ENCODE assay signal across 8 cellular contexts in genomic region chrX:49270249-49270921, GRCh38. TPM values are rescaled to one million over a fixed set of nuclear protein-coding genes. Genes with fewer than 3 reads are reported as not detected.
A peak's percentile ranks its signal among the peaks of the same experiment; 100 is the strongest.
DNase-seq lines count a peak whose midpoint lies in the region; ATAC-seq and TF ChIP-seq lines count a peak whose summit lies in the region.

No MANE protein-coding gene starts in this region.

- peak overlapping the region; percentile 89 to 98 for H3K18ac ChIP-seq in mesenchymal stem cell (ENCODE audit: low read depth in 1 of 2, low read length in 2 of 2)

- H3K27me3 ChIP-seq in mesenchymal stem cell (ENCODE audit: control insufficient read depth in 1 of 2, insufficient read depth in 1 of 2, low read length in 2 of 2) = peaks cover 0 to 4% of the 10 kb centered on the region in 2 experiments
- H3K27me3 ChIP-seq in upper lobe of left lung = no peaks in the 10 kb centered on the region

- H3K23ac ChIP-seq in mesenchymal stem cell (ENCODE audit: low read length in 2 of 2) = no peak overlapping the region

- peak overlapping the region; percentile 34 for H2BK120ac ChIP-seq in mesenchymal stem cell (ENCODE audit: low read depth, low read length)

- H4K91ac ChIP-seq in mesenchymal stem cell (ENCODE audit: low read length) = peak overlapping the region; percentile 96

- H3K4me3 ChIP-seq in mesenchymal stem cell (ENCODE audit: insufficient read depth in 1 of 2, low read depth in 1 of 2, low read length in 2 of 2) = peak overlapping the region; percentile 82 to 86
- peak overlapping the region; percentile 23 to 85 (median 60) for H3K4me3 ChIP-seq in upper lobe of left lung

- no peak overlapping the region for H2AK5ac ChIP-seq in mesenchymal stem cell (ENCODE audit: low read length, severe bottlenecking)

- H3K36me3 ChIP-seq in mesenchymal stem cell (ENCODE audit: control insufficient read depth in 1 of 2, insufficient read depth in 2 of 2, low read depth in 1 of 2, low read length in 2 of 2) (peaks cover 0 to 7% of the 10 kb centered on the region in 2 experiments), upper lobe of left lung (no peaks in the 10 kb centered on the region)

- TF ChIP-seq CTCF in brain (conservative IDR thresholded peaks at IDR 0.05) = no peak
- TF ChIP-seq CTCF in upper lobe of left lung (IDR thresholded peaks at IDR 0.05) = no peak

- peak overlapping the region; percentile 94 for H3K9ac ChIP-seq in mesenchymal stem cell (ENCODE audit: low read length)

- TF ChIP-seq EP300 in upper lobe of left lung (IDR thresholded peaks at IDR 0.05) = no peak

- peak overlapping the region in 1 of 2 experiments; percentile 47 for H2BK12ac ChIP-seq in mesenchymal stem cell (ENCODE audit: low read length in 2 of 2)

- H3K4me3 Mint-ChIP-seq in activated T-cell treated with anti-CD3 and anti-CD28 coated beads, Interleukin-2, amount 50 U/mL, for 72 hours = peak overlapping the region; percentile 70 to 78
- peak overlapping the region; percentile 68 to 81 (median 78) for H3K4me3 Mint-ChIP-seq in brain

- H3K14ac ChIP-seq in mesenchymal stem cell (ENCODE audit: low read length in 2 of 2) = no peak overlapping the region

- no peak overlapping the region for H2BK5ac ChIP-seq in mesenchymal stem cell (ENCODE audit: low read depth, low read length, poor library complexity, severe bottlenecking)

- peak overlapping the region; percentile 81 for H3K27ac Mint-ChIP-seq in activated T-cell treated with anti-CD3 and anti-CD28 coated beads, Interleukin-2, amount 50 U/mL, for 72 hours
- H3K27ac Mint-ChIP-seq in brain = peak overlapping the region in 3 of 5 experiments; percentile 60 to 93 (median 85)

- H3K9me3 Mint-ChIP-seq in activated T-cell treated with anti-CD3 and anti-CD28 coated beads, Interleukin-2, amount 50 U/mL, for 72 hours = no peaks in the 10 kb centered on the region
- H3K9me3 Mint-ChIP-seq in brain = peaks cover 0 to 11% (median 3%) of the 10 kb centered on the region in 5 experiments

- no peak for TF ChIP-seq POLR2A in upper lobe of left lung (IDR thresholded peaks at IDR 0.05)

- peak overlapping the region; percentile 96 for H4K8ac ChIP-seq in mesenchymal stem cell (ENCODE audit: low read length)

- peaks cover 7 to 9% of the 10 kb centered on the region in 2 donors for H3K36me3 Mint-ChIP-seq in activated T-cell treated with anti-CD3 and anti-CD28 coated beads, Interleukin-2, amount 50 U/mL, for 72 hours (ENCODE audit: insufficient read depth in 2 of 2)
- no peaks in the 10 kb centered on the region for H3K36me3 Mint-ChIP-seq in brain

- H3K4ac ChIP-seq in mesenchymal stem cell (ENCODE audit: low read depth in 1 of 2, low read length in 2 of 2) = peak overlapping the region; percentile 60 to 95

- H3K9me3 ChIP-seq in mesenchymal stem cell (ENCODE audit: control insufficient read depth, low read length) (no peaks in the 10 kb centered on the region), upper lobe of left lung (peaks cover 0 to 7% (median 0%) of the 10 kb centered on the region in 4 donors)

- DNase-seq in activated T-cell treated with anti-CD3 and anti-CD28 coated beads, Interleukin-2, amount 50 U/mL, for 72 hours = no peak
- DNase-seq in activated T-cell treated with anti-CD3 and anti-CD28 coated beads, Interleukin-2, amount 50 U/mL, for 1 hour = no peak
- DNase-seq in mesenchymal stem cell = no peak
- peak in 1 of 2 donors; percentile 87 for DNase-seq in upper lobe of left lung
- no peak for DNase-seq in AML-193 (lab: John Stamatoyannopoulos, UW)

- H3K27me3 Mint-ChIP-seq in activated T-cell treated with anti-CD3 and anti-CD28 coated beads, Interleukin-2, amount 50 U/mL, for 72 hours (ENCODE audit: low read depth) = peaks cover 14% of the 10 kb centered on the region
- H3K27me3 Mint-ChIP-seq in brain = peaks cover 4% of the 10 kb centered on the region

- peaks cover 58% of the 10 kb centered on the region for H3K4me1 Mint-ChIP-seq in activated T-cell treated with anti-CD3 and anti-CD28 coated beads, Interleukin-2, amount 50 U/mL, for 72 hours (ENCODE audit: low read depth)
- peaks cover 43% of the 10 kb centered on the region for H3K4me1 Mint-ChIP-seq in brain

- H2BK15ac ChIP-seq in mesenchymal stem cell (ENCODE audit: low read depth, poor library complexity, severe bottlenecking) = no peak overlapping the region

- H3K27ac ChIP-seq in mesenchymal stem cell (ENCODE audit: low read length, poor library complexity, severe bottlenecking) = no peak overlapping the region
- peak overlapping the region; percentile 83 to 96 (median 93) for H3K27ac ChIP-seq in upper lobe of left lung

- H3K4me1 ChIP-seq in mesenchymal stem cell (ENCODE audit: control insufficient read depth, insufficient read depth, low read depth, low read length) (peaks cover 22% of the 10 kb centered on the region), upper lobe of left lung (peaks cover 7 to 30% (median 20%) of the 10 kb centered on the region in 4 donors)

- H3K4me2 ChIP-seq in mesenchymal stem cell (ENCODE audit: low read length, poor library complexity, severe bottlenecking) = peak overlapping the region; percentile 44

- WGBS in mesenchymal stem cell = 70% methylated on average over 49 of the region's 66 CpGs
- 75% methylated on average over 65 of the region's 66 CpGs; no CpG with 5 or more reads in 1 of the 2 donors for WGBS in upper lobe of left lung, 2 donors

- no peak overlapping the region for H2AFZ ChIP-seq in mesenchymal stem cell (ENCODE audit: low read depth, low read length)

- no peak for ATAC-seq in activated T-cell treated with anti-CD3 and anti-CD28 coated beads, Interleukin-2, amount 50 U/mL, for 72 hours (replicated peaks in 1 of 2)
- no peak for ATAC-seq in upper lobe of left lung (ENCODE audit: low FRiP score in 2 of 2)
- no peak for ATAC-seq in HG02938 (IDR thresholded peaks at IDR 0.05; ENCODE audit: unreplicated experiment)
- no peak for ATAC-seq in HG03378 (IDR thresholded peaks at IDR 0.05; ENCODE audit: unreplicated experiment)

- peaks cover 8% of the 10 kb centered on the region for H3K79me1 ChIP-seq in mesenchymal stem cell (replicated peaks; ENCODE audit: low read length, poor library complexity, severe bottlenecking)

RNA-seq across cellular contexts. Expression of gene PPP1R3F, which starts 0.8 kb away (rescaled TPM):
- total RNA-seq in activated T-cell treated with anti-CD3 and anti-CD28 coated beads, Interleukin-2, amount 50 U/mL, for 72 hours = 10 to 100 TPM in 1 of 2 donors, 1 to 10 TPM in 1; 9.8 to 16.1 TPM
- 16.5 TPM for polyA plus RNA-seq in brain (ENCODE audit: insufficient read depth, low read depth, low replicate concordance)
- polyA plus RNA-seq in mesenchymal stem cell (2013, experiment 1 of 2) = 2.2 TPM
- 1.3 TPM for polyA plus RNA-seq in mesenchymal stem cell (2013, experiment 2 of 2)
- 10 to 100 TPM in 2 of 6 donors, 1 to 10 TPM in 4; 3.3 to 14.9 (median 7.1) TPM for total RNA-seq in upper lobe of left lung

RNA-seq across cellular contexts. Expression of gene FOXP3, which starts 5.9 kb away (rescaled TPM):
- total RNA-seq in activated T-cell treated with anti-CD3 and anti-CD28 coated beads, Interleukin-2, amount 50 U/mL, for 72 hours = 10 to 100 TPM; 16.7 to 22.8 TPM
- polyA plus RNA-seq in brain (ENCODE audit: insufficient read depth, low read depth, low replicate concordance) = 0.73 TPM
- polyA plus RNA-seq in mesenchymal stem cell (2013, experiment 1 of 2) = 0.06 TPM
- polyA plus RNA-seq in mesenchymal stem cell (2013, experiment 2 of 2) = 0.04 TPM
- total RNA-seq in upper lobe of left lung = under 1 TPM in 2 of 6 donors, not detected in 4; 0.23 to 0.54 TPM

RNA-seq across cellular contexts. Expression of gene GAGE10, which starts 33.1 kb away (rescaled TPM):
- not detected for total RNA-seq in activated T-cell treated with anti-CD3 and anti-CD28 coated beads, Interleukin-2, amount 50 U/mL, for 72 hours
- not detected for polyA plus RNA-seq in brain (ENCODE audit: insufficient read depth, low read depth, low replicate concordance)
- not detected for polyA plus RNA-seq in mesenchymal stem cell (2013, experiment 1 of 2)
- not detected for polyA plus RNA-seq in mesenchymal stem cell (2013, experiment 2 of 2)
- not detected for total RNA-seq in upper lobe of left lung

RNA-seq across cellular contexts. Expression of gene CCDC22, which starts 35.1 kb away (rescaled TPM):
- 10 to 100 TPM; 24.5 to 27.2 TPM for total RNA-seq in activated T-cell treated with anti-CD3 and anti-CD28 coated beads, Interleukin-2, amount 50 U/mL, for 72 hours
- 27.5 TPM for polyA plus RNA-seq in brain (ENCODE audit: insufficient read depth, low read depth, low replicate concordance)
- 8.1 TPM for polyA plus RNA-seq in mesenchymal stem cell (2013, experiment 1 of 2)
- polyA plus RNA-seq in mesenchymal stem cell (2013, experiment 2 of 2) = 7.1 TPM
- total RNA-seq in upper lobe of left lung = 10 to 100 TPM in 5 of 6 donors, 1 to 10 TPM in 1; 9.9 to 22.0 (median 18.6) TPM

RNA-seq across cellular contexts. Expression of gene CACNA1F, which starts 37.2 kb away (rescaled TPM):
- total RNA-seq in activated T-cell treated with anti-CD3 and anti-CD28 coated beads, Interleukin-2, amount 50 U/mL, for 72 hours = 1 to 10 TPM; 3.4 to 4.1 TPM
- 1.4 TPM for polyA plus RNA-seq in brain (ENCODE audit: insufficient read depth, low read depth, low replicate concordance)
- polyA plus RNA-seq in mesenchymal stem cell (2013, experiment 1 of 2) = not detected
- not detected for polyA plus RNA-seq in mesenchymal stem cell (2013, experiment 2 of 2)
- total RNA-seq in upper lobe of left lung = 1 to 10 TPM in 4 of 6 donors, under 1 TPM in 2; 0.46 to 6.3 (median 1.7) TPM

Comparison
In these comparisons a context has a peak if more than half of its experiments do, and no peak if none do; other contexts are left out.
1. RNA of gene FOXP3, which starts 5.9 kb away (total RNA-seq): 16.7 to 22.8 TPM in activated T-cell treated with anti-CD3 and anti-CD28 coated beads, Interleukin-2, amount 50 U/mL, for 72 hours; 0.23 to 0.54 TPM in upper lobe of left lung; every median in the first group is over 10 times any median in the second.